22 cellular contexts compared by ENCODE assay signal in the genomic region with DNA sequence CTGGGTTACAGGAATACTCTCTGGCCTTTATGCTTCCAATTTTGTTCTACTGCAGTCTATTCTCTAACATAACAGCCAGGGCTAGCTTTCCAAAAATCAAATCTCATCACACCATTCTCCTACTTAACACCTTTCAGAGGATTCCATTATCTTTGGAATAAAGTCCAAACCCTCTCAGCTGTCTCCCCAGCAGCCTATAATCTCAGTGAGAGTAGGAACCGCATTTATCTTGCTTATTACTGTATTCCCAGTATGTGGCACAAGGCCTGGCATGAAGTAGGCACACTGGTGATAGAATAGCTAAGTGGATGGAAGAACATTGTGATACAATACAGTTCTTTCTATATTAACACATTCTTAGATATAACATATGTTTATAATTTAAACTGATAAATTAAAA.
"Had no signal": no experiment of that assay in that cellular context is flagged by ENCODE, and none has a peak within 500 bp of the region (broad histone marks: within the 10 kb centered on the region; RNA-seq: fewer than 3 reads in every experiment).

No MANE protein-coding gene starts in this region.

- ATAC-seq: right lobe of liver, upper lobe of right lung had no signal

- H3K27me3 ChIP-seq: adrenal gland, ascending aorta, hepatocyte, right lobe of liver, upper lobe of right lung had no signal

- H3K27ac ChIP-seq: adrenal gland, ascending aorta, hepatocyte, parathyroid adenoma, right lobe of liver, SK-N-MC, skin epidermis, upper lobe of right lung had no signal

- H3K9me3 Mint-ChIP-seq: activated CD4-positive, alpha-beta memory T cell treated with anti-CD3 and anti-CD28 coated beads, Interleukin-2, amount 10 ng/mL, durations not matched to agents 7 days and 5 days; activated T-helper 1 cell treated with anti-CD3 and anti-CD28 coated beads, Interleukin-12 subunit alpha, Interleukin-12 subunit beta, Interleukin-2, Interleukin-4 antibody, amounts not matched to agents 30 ng/mL and 10 ng/mL and 1 ng/mL, durations not matched to agents 14 hours and 24 hours and 36 hours; naive B cell had no signal

- H3K9ac ChIP-seq: parathyroid adenoma had no signal

- DNase-seq: activated CD4-positive, alpha-beta memory T cell treated with anti-CD3 and anti-CD28 coated beads, Interleukin-2, amount 10 ng/mL, durations not matched to agents 7 days and 5 days; activated CD4-positive, alpha-beta T cell treated with anti-CD3 and anti-CD28 coated beads for 48 hours; adrenal gland; cerebellar nuclear complex; cortex of kidney; kidney glomerular epithelial cell; mesendoderm; naive B cell; nucleus accumbens; right lobe of liver; stimulated activated CD8-positive, alpha-beta memory T cell treated with anti-CD3 and anti-CD28 coated beads, Interleukin-4, amount 100 ng/mL, for 48 hours; stimulated activated naive CD4-positive, alpha-beta T cell treated with Interleukin-2 at 50 U/mL for 16 hours; SW 1271; T-helper 2 cell; upper lobe of right lung had no signal

- H2AFZ ChIP-seq: hepatocyte, parathyroid adenoma had no signal

- H3K27ac Mint-ChIP-seq: activated CD4-positive, alpha-beta memory T cell treated with anti-CD3 and anti-CD28 coated beads, Interleukin-2, amount 10 ng/mL, durations not matched to agents 7 days and 5 days; activated naive CD8-positive, alpha-beta T cell; activated T-helper 1 cell treated with anti-CD3 and anti-CD28 coated beads, Interleukin-12 subunit alpha, Interleukin-12 subunit beta, Interleukin-2, Interleukin-4 antibody, amounts not matched to agents 30 ng/mL and 10 ng/mL and 1 ng/mL, durations not matched to agents 14 hours and 24 hours and 36 hours had no signal

- H3K4me2 ChIP-seq: hepatocyte had no signal

- H3K36me3 Mint-ChIP-seq: activated naive CD8-positive, alpha-beta T cell had no signal

- H3K4me3 ChIP-seq: adrenal gland, ascending aorta, hepatocyte, right lobe of liver, SK-N-MC, skin epidermis, upper lobe of right lung had no signal

- H3K27me3 Mint-ChIP-seq: activated CD4-positive, alpha-beta memory T cell treated with anti-CD3 and anti-CD28 coated beads, Interleukin-2, amount 10 ng/mL, durations not matched to agents 7 days and 5 days; activated naive CD8-positive, alpha-beta T cell; naive B cell had no signal

- H3K9me3 ChIP-seq: adrenal gland, ascending aorta, right lobe of liver, upper lobe of right lung had no signal

- H3K4me1 ChIP-seq: adrenal gland, ascending aorta, parathyroid adenoma, upper lobe of right lung had no signal

- H3K4me3 Mint-ChIP-seq: activated CD4-positive, alpha-beta memory T cell treated with anti-CD3 and anti-CD28 coated beads, Interleukin-2, amount 10 ng/mL, durations not matched to agents 7 days and 5 days; activated naive CD8-positive, alpha-beta T cell; activated T-helper 1 cell treated with anti-CD3 and anti-CD28 coated beads, Interleukin-12 subunit alpha, Interleukin-12 subunit beta, Interleukin-2, Interleukin-4 antibody, amounts not matched to agents 30 ng/mL and 10 ng/mL and 1 ng/mL, durations not matched to agents 14 hours and 24 hours and 36 hours had no signal

- H3K79me2 ChIP-seq: hepatocyte, parathyroid adenoma had no signal

- H3K36me3 ChIP-seq: right lobe of liver had no signal
